In genomic region chr1:89987170-89987819, GRCh38 we compare ENCODE assay signal across 8 cellular contexts. TPM values are rescaled to one million over a fixed set of nuclear protein-coding genes. Genes with fewer than 3 reads are reported as not detected.
DNase-seq lines count a peak whose midpoint lies in the region; ATAC-seq and TF ChIP-seq lines count a peak whose summit lies in the region.

No MANE protein-coding gene starts in this region.

- no peaks in the 10 kb centered on the region for H3K27me3 ChIP-seq in CD8-positive, alpha-beta memory T cell (ENCODE audit: insufficient read depth, low read length, poor library complexity, severe bottlenecking)
- no peaks in the 10 kb centered on the region for H3K27me3 ChIP-seq in aorta (ENCODE audit: control insufficient read depth in 1 of 2, insufficient read depth in 2 of 2, low read length in 1 of 2)

- H3K4me1 ChIP-seq in CD8-positive, alpha-beta memory T cell (ENCODE audit: insufficient read depth, low read length), result no peaks in the 10 kb centered on the region
- H3K4me1 ChIP-seq in aorta (ENCODE audit: control insufficient read depth in 1 of 2, insufficient read depth in 2 of 2, low read length in 2 of 2), result no peaks in the 10 kb centered on the region

- TF ChIP-seq POLR2A in erythroblast (IDR thresholded peaks at IDR 0.05; ENCODE audit: low read length), result no peak

- H3K36me3 Mint-ChIP-seq in CD8-positive, alpha-beta memory T cell, result no peaks in the 10 kb centered on the region
- H3K36me3 Mint-ChIP-seq in naive B cell, result no peaks in the 10 kb centered on the region

- no peaks in the 10 kb centered on the region for H3K27me3 Mint-ChIP-seq in CD8-positive, alpha-beta memory T cell
- no peaks in the 10 kb centered on the region for H3K27me3 Mint-ChIP-seq in naive B cell

- no peaks in the 10 kb centered on the region for H3K9me3 ChIP-seq in CD8-positive, alpha-beta memory T cell (ENCODE audit: low read length)
- no peaks in the 10 kb centered on the region for H3K9me3 ChIP-seq in aorta (ENCODE audit: control insufficient read depth, low read length)

- intact Hi-C loops in aorta (cut with DNase I), result loop anchor here (1.0 to 5.0 kb wide), 3 partner anchors 145 to 183 kb away; no protein-coding TSS in a partner anchor

- peak; percentile 8 to 64 (median 55) for DNase-seq in CD8-positive, alpha-beta memory T cell
- DNase-seq in NCI-H526 treated with DMSO at 0.1 percent for 48 hours (lab: John Stamatoyannopoulos, UW) (peak; percentile 60), erythroblast (lab: John Stamatoyannopoulos, UW) (peak; percentile 80 to 89), naive B cell (peak; percentile 59), aorta (no peak)
- peak; percentile 32 to 35 for DNase-seq in activated CD4-positive, alpha-beta T cell treated with anti-CD3 and anti-CD28 coated beads, Interleukin-2, amount 50 U/mL, for 4 hours

- no peaks in the 10 kb centered on the region for H3K4me1 Mint-ChIP-seq in CD8-positive, alpha-beta memory T cell
- no peaks in the 10 kb centered on the region for H3K4me1 Mint-ChIP-seq in naive B cell

- H3K27ac ChIP-seq in CD8-positive, alpha-beta memory T cell (ENCODE audit: low read depth, low read length), result no peak overlapping the region
- H3K27ac ChIP-seq in aorta (ENCODE audit: low read depth in 1 of 2, low read length in 2 of 2), result no peak overlapping the region

- H3K27ac Mint-ChIP-seq in CD8-positive, alpha-beta memory T cell, result no peak overlapping the region
- H3K27ac Mint-ChIP-seq in naive B cell, result peak overlapping the region in 1 of 6 donors; percentile 50

- CTCF ChIA-PET in CD8-positive, alpha-beta memory T cell (lab: Charles Lee), result interaction anchor here (0.7 to 2.1 kb wide), 11 partner anchors 11 to 365 kb away, joined by 3 to 7 read pairs (median 3); no protein-coding TSS in a partner anchor

- H3K9me3 Mint-ChIP-seq in CD8-positive, alpha-beta memory T cell, result no peaks in the 10 kb centered on the region
- H3K9me3 Mint-ChIP-seq in naive B cell, result no peaks in the 10 kb centered on the region

- no peak overlapping the region for H3K4me3 Mint-ChIP-seq in CD8-positive, alpha-beta memory T cell
- no peak overlapping the region for H3K4me3 Mint-ChIP-seq in naive B cell

- 0 to 1% methylated on average over 3 of the region's 3 CpGs for WGBS in aorta, 2 donors

- no peak overlapping the region for H3K4me3 ChIP-seq in CD8-positive, alpha-beta memory T cell (ENCODE audit: low read length)
- no peak overlapping the region for H3K4me3 ChIP-seq in aorta (ENCODE audit: low read length in 2 of 2)

- POLR2A ChIA-PET in CD8-positive, alpha-beta memory T cell (lab: Charles Lee), result no interaction called here

- no peaks in the 10 kb centered on the region for H3K36me3 ChIP-seq in CD8-positive, alpha-beta memory T cell (ENCODE audit: insufficient read depth, low read length)
- no peaks in the 10 kb centered on the region for H3K36me3 ChIP-seq in aorta (ENCODE audit: control insufficient read depth in 1 of 2, insufficient read depth in 2 of 2, low read length in 1 of 2)

- ATAC-seq in GM19395 (IDR thresholded peaks at IDR 0.05; ENCODE audit: unreplicated experiment) (peak; percentile 92), HG03565 (IDR thresholded peaks at IDR 0.05; ENCODE audit: unreplicated experiment) (peak; percentile 91), naive B cell (ENCODE audit: low read depth in 2 of 2) (peak; percentile 80 to 94), aorta (ENCODE audit: low FRiP score) (peak; percentile 87)

RNA-seq across cellular contexts. Expression of gene ZNF326, which starts 7.6 kb away (rescaled TPM):
- 10 to 100 TPM; 26.2 to 26.4 TPM for total RNA-seq in CD8-positive, alpha-beta memory T cell
- 5.0 TPM for polyA plus RNA-seq in CD8-positive, alpha-beta memory T cell
- 10 to 100 TPM in 4 of 6 donors, 1 to 10 TPM in 2; 7.8 to 15.8 (median 12.0) TPM for polyA plus RNA-seq in naive B cell (ENCODE audit: low read depth in 6 of 6)
- 10 to 100 TPM; 20.6 to 22.6 TPM for total RNA-seq in aorta
- polyA plus RNA-seq in aorta, result 10 to 100 TPM; 11.9 to 18.9 TPM

Comparison
In these comparisons a context has a peak if more than half of its experiments do, and no peak if none do; other contexts are left out.
1. DNase-seq: peak in CD8-positive, alpha-beta memory T cell (5 of 5), NCI-H526 treated with DMSO at 0.1 percent for 48 hours (single experiment), activated CD4-positive, alpha-beta T cell treated with anti-CD3 and anti-CD28 coated beads, Interleukin-2, amount 50 U/mL, for 4 hours (2 of 2), erythroblast (2 of 2) and naive B cell (single experiment); none in aorta (0 of 2).
2. Peak in every context shown above with its lines, with median percentiles within 50 percentile points of each other: ATAC-seq.